ENCODE assay signal across 22 cellular contexts in the genomic region with DNA sequence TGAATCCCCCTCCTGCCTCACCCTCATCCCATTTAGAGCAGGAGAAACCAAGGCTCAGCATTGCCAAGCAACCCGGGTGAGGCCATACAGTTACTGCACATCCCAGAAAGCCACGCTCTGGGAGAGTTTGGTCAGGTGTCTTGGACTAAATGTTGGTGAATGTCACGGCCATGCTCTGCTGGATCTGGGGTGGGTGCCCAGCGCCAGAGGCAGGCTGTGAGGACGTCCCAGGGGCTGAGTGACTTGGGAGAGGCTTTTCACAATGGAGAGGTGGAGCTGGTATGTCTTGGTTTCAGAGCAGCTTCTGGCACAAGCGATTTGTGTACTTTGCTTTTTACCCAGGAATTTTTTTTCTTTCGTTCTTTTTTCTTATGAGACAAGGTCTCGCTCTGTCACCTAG.
"Had no signal": no experiment of that assay in that cellular context is flagged by ENCODE, and none has a peak within 500 bp of the region (broad histone marks: within the 10 kb centered on the region; RNA-seq: fewer than 3 reads in every experiment).

No MANE protein-coding gene starts in this region.

- H3K27ac Mint-ChIP-seq: activated CD4-positive, alpha-beta memory T cell treated with anti-CD3 and anti-CD28 coated beads, Interleukin-2, amount 10 ng/mL, durations not matched to agents 7 days and 5 days; activated CD4-positive, alpha-beta T cell treated with anti-CD3 and anti-CD28 coated beads, Interleukin-2, amount 10 ng/mL, durations not matched to agents 7 days and 5 days; activated naive CD8-positive, alpha-beta T cell; activated T-helper 2 cell treated with anti-CD3 and anti-CD28 coated beads, Interferon-gamma antibody, Interleukin-2, Interleukin-4, amounts not matched to agents 10 μg/mL and 5 μg/mL and 100 μg/mL, durations not matched to agents 14 hours and 24 hours and 36 hours; dendritic cell treated with granulocyte-macrophage colony-stimulating factor and Interleukin-4, amounts not matched to agents 40 ng/mL and 50 ng/mL, for 4 days; T-helper 1 cell treated with Interleukin-12 subunit alpha and Interleukin-12 subunit beta and Interleukin-4 antibody, amounts not matched to agents 30 μg/mL and 1 μg/mL, for 36 hours had no signal

- H3K27ac ChIP-seq: parathyroid adenoma, transverse colon had no signal

- H3K27me3 Mint-ChIP-seq: activated CD4-positive, alpha-beta memory T cell treated with anti-CD3 and anti-CD28 coated beads, Interleukin-2, amount 10 ng/mL, durations not matched to agents 7 days and 5 days; activated CD4-positive, alpha-beta T cell treated with anti-CD3 and anti-CD28 coated beads, Interleukin-2, amount 10 ng/mL, durations not matched to agents 7 days and 5 days; activated naive CD8-positive, alpha-beta T cell; central memory CD8-positive, alpha-beta T cell; naive B cell had no signal

- H3K9me3 Mint-ChIP-seq: activated CD4-positive, alpha-beta memory T cell treated with anti-CD3 and anti-CD28 coated beads, Interleukin-2, amount 10 ng/mL, durations not matched to agents 7 days and 5 days; activated CD4-positive, alpha-beta T cell treated with anti-CD3 and anti-CD28 coated beads, Interleukin-2, amount 10 ng/mL, durations not matched to agents 7 days and 5 days; activated T-helper 2 cell treated with anti-CD3 and anti-CD28 coated beads, Interferon-gamma antibody, Interleukin-2, Interleukin-4, amounts not matched to agents 10 μg/mL and 5 μg/mL and 100 μg/mL, durations not matched to agents 14 hours and 24 hours and 36 hours; central memory CD8-positive, alpha-beta T cell; dendritic cell treated with granulocyte-macrophage colony-stimulating factor and Interleukin-4, amounts not matched to agents 40 ng/mL and 50 ng/mL, for 4 days; naive B cell; nephron progenitor cell; T-helper 1 cell treated with Interleukin-12 subunit alpha and Interleukin-12 subunit beta and Interleukin-4 antibody, amounts not matched to agents 30 μg/mL and 1 μg/mL, for 36 hours had no signal

- H3K27me3 ChIP-seq: esophagus squamous epithelium, transverse colon had no signal

- DNase-seq: activated CD4-positive, alpha-beta memory T cell treated with anti-CD3 and anti-CD28 coated beads, Interleukin-2, amount 10 ng/mL, durations not matched to agents 7 days and 5 days; activated CD4-positive, CD25-positive, alpha-beta regulatory T cell treated with anti-CD3 and anti-CD28 coated beads, Interleukin-2, amount 50 U/mL, for 72 hours; activated CD8-positive, alpha-beta memory T cell treated with anti-CD3 and anti-CD28 coated beads, Interleukin-2, amount 50 U/mL, for 48 hours; activated T-cell treated with anti-CD3 and anti-CD28 coated beads, Interleukin-2, amount 50 U/mL, for 48 hours; anterior cingulate cortex; esophagus squamous epithelium; left cardiac atrium; left ventricle myocardium superior; naive B cell; right cardiac atrium; stimulated activated naive CD4-positive, alpha-beta T cell treated with Interleukin-2 at 50 U/mL for 16 hours; SW 1271; T1000; transverse colon had no signal

- H3K4me3 Mint-ChIP-seq: activated CD4-positive, alpha-beta memory T cell treated with anti-CD3 and anti-CD28 coated beads, Interleukin-2, amount 10 ng/mL, durations not matched to agents 7 days and 5 days; activated CD4-positive, alpha-beta T cell treated with anti-CD3 and anti-CD28 coated beads, Interleukin-2, amount 10 ng/mL, durations not matched to agents 7 days and 5 days; activated naive CD8-positive, alpha-beta T cell; central memory CD8-positive, alpha-beta T cell; dendritic cell treated with granulocyte-macrophage colony-stimulating factor and Interleukin-4, amounts not matched to agents 40 ng/mL and 50 ng/mL, for 4 days; nephron progenitor cell; T-helper 1 cell treated with Interleukin-12 subunit alpha and Interleukin-12 subunit beta and Interleukin-4 antibody, amounts not matched to agents 30 μg/mL and 1 μg/mL, for 36 hours had no signal

- H3K4me3 ChIP-seq: esophagus squamous epithelium, transverse colon had no signal

- H3K36me3 Mint-ChIP-seq: naive B cell had no signal

- H3K36me3 ChIP-seq: esophagus squamous epithelium, transverse colon had no signal

- H3K4me1 Mint-ChIP-seq: activated CD4-positive, alpha-beta memory T cell treated with anti-CD3 and anti-CD28 coated beads, Interleukin-2, amount 10 ng/mL, durations not matched to agents 7 days and 5 days; activated CD4-positive, alpha-beta T cell treated with anti-CD3 and anti-CD28 coated beads, Interleukin-2, amount 10 ng/mL, durations not matched to agents 7 days and 5 days had no signal

- H3K9me3 ChIP-seq: esophagus squamous epithelium, transverse colon had no signal
